10 cellular contexts compared by ENCODE assay signal in genomic region chr3:114336122-114336697, GRCh38. TPM values are rescaled to one million over a fixed set of nuclear protein-coding genes. Genes with fewer than 3 reads are reported as not detected.
A peak's percentile ranks its signal among the peaks of the same experiment; 100 is the strongest.
DNase-seq lines count a peak whose midpoint lies in the region; ATAC-seq and TF ChIP-seq lines count a peak whose summit lies in the region.
"Had no signal": no experiment of that assay in that cellular context is flagged by ENCODE, and none has a peak within 500 bp of the region (broad histone marks: within the 10 kb centered on the region; RNA-seq: fewer than 3 reads in every experiment).

No MANE protein-coding gene starts in this region.

- H3K27ac Mint-ChIP-seq in Caco-2 (ENCODE audit: unreplicated experiment) = no peak overlapping the region
- no peak overlapping the region for H3K27ac Mint-ChIP-seq in MCF 10A (ENCODE audit: low read depth, unreplicated experiment)
- peak overlapping the region in 1 of 2 donors; percentile 57 for H3K27ac Mint-ChIP-seq in natural killer cell
- H3K27ac Mint-ChIP-seq: T-helper 1 cell treated with Interleukin-12 subunit alpha and Interleukin-12 subunit beta and Interleukin-4 antibody, amounts not matched to agents 30 μg/mL and 1 μg/mL, for 36 hours had no signal

- H3K36me3 ChIP-seq in Caco-2 (ENCODE audit: control insufficient read depth, insufficient read depth, low read length) = no peaks in the 10 kb centered on the region

- ATAC-seq in natural killer cell = no peak
- ATAC-seq in HG02642 (IDR thresholded peaks at IDR 0.05; ENCODE audit: poor library complexity, unreplicated experiment) = no peak
- ATAC-seq: naive thymus-derived CD4-positive, alpha-beta T cell had no signal

- H3K9me3 Mint-ChIP-seq in Caco-2 (ENCODE audit: unreplicated experiment) = no peaks in the 10 kb centered on the region
- H3K9me3 Mint-ChIP-seq in MCF 10A (ENCODE audit: unreplicated experiment) = no peaks in the 10 kb centered on the region
- no peaks in the 10 kb centered on the region for H3K9me3 Mint-ChIP-seq in natural killer cell
- H3K9me3 Mint-ChIP-seq: T-helper 1 cell treated with Interleukin-12 subunit alpha and Interleukin-12 subunit beta and Interleukin-4 antibody, amounts not matched to agents 30 μg/mL and 1 μg/mL, for 36 hours had no signal

- CTCF ChIA-PET in Caco-2 (lab: Charles Lee) (no interaction called here), MCF 10A (lab: Yijun Ruan, JAX) (interaction anchor here (0.6 to 2.2 kb wide), 12 partner anchors 16 to 252 kb away, joined by 3 to 12 read pairs (median 3); partner anchors contain the start of gene TIGIT)

- H3K36me3 Mint-ChIP-seq in Caco-2 (ENCODE audit: insufficient read depth, unreplicated experiment) (peaks cover 34% of the 10 kb centered on the region), MCF 10A (ENCODE audit: insufficient read depth, unreplicated experiment) (peaks cover 22% of the 10 kb centered on the region), natural killer cell (no peaks in the 10 kb centered on the region)

- H3K9me3 ChIP-seq in Caco-2 = no peaks in the 10 kb centered on the region

- no peaks in the 10 kb centered on the region for H3K4me1 ChIP-seq in Caco-2

- TF ChIP-seq CTCF in Caco-2 (IDR thresholded peaks at IDR 0.05; ENCODE audit: insufficient read depth in 1 of 2, low read depth in 1 of 2, low read length in 1 of 2, severe bottlenecking in 1 of 2, unreplicated experiment in 1 of 2) = peak; percentile 28 to 40
- TF ChIP-seq CTCF in HFF-Myc (IDR thresholded peaks at IDR 0.05; ENCODE audit: low read depth, low read length, missing control alignments) = peak; percentile 20
- peak; percentile 30 for TF ChIP-seq CTCF in MCF 10A (IDR thresholded peaks at IDR 0.05; ENCODE audit: unreplicated experiment)
- peak; percentile 54 for TF ChIP-seq CTCF in natural killer cell (IDR thresholded peaks at IDR 0.05)

- H3K4me1 Mint-ChIP-seq in Caco-2 (ENCODE audit: low read depth, unreplicated experiment) = no peaks in the 10 kb centered on the region
- H3K4me1 Mint-ChIP-seq in MCF 10A (ENCODE audit: insufficient read depth, unreplicated experiment) = no peaks in the 10 kb centered on the region
- H3K4me1 Mint-ChIP-seq in natural killer cell = peaks cover 35 to 54% of the 10 kb centered on the region in 2 donors

- H3K4me3 ChIP-seq in Caco-2 (ENCODE audit: low read depth, low read length) (no peak overlapping the region), HFF-Myc (replicated peaks; ENCODE audit: low read depth, low read length) (no peak overlapping the region)

- H3K4me3 Mint-ChIP-seq in Caco-2 (ENCODE audit: unreplicated experiment) (no peak overlapping the region), MCF 10A (ENCODE audit: unreplicated experiment) (no peak overlapping the region), natural killer cell (no peak overlapping the region)
- H3K4me3 Mint-ChIP-seq: naive thymus-derived CD4-positive, alpha-beta T cell; T-helper 1 cell treated with Interleukin-12 subunit alpha and Interleukin-12 subunit beta and Interleukin-4 antibody, amounts not matched to agents 30 μg/mL and 1 μg/mL, for 36 hours had no signal

- POLR2A ChIA-PET in Caco-2 (lab: Charles Lee) = no interaction called here
- POLR2A ChIA-PET in MCF 10A (lab: Yijun Ruan, JAX) = no interaction called here

- H3K27me3 ChIP-seq in Caco-2 (replicated peaks; ENCODE audit: control insufficient read depth, insufficient read depth, low read length) = no peaks in the 10 kb centered on the region

- BruUV-seq in Caco-2 (replicated peaks; lab: Mats Ljungman, UMichigan) = no TSS peak
- no TSS peak for BruUV-seq in MCF 10A (replicated peaks; lab: Mats Ljungman, UMichigan)

- no peaks in the 10 kb centered on the region for H3K27me3 Mint-ChIP-seq in Caco-2 (ENCODE audit: insufficient read depth, unreplicated experiment)
- no peaks in the 10 kb centered on the region for H3K27me3 Mint-ChIP-seq in MCF 10A (ENCODE audit: insufficient read depth, unreplicated experiment)
- no peaks in the 10 kb centered on the region for H3K27me3 Mint-ChIP-seq in natural killer cell (ENCODE audit: low read depth in 2 of 2)
- H3K27me3 Mint-ChIP-seq: naive thymus-derived CD4-positive, alpha-beta T cell had no signal

- intact Hi-C loops in Caco-2 (cut with micrococcal nuclease; ENCODE audit: unreplicated experiment) = no loop called here
- intact Hi-C loops in MCF 10A (cut with micrococcal nuclease) = loop anchor here (1.0 to 10.0 kb wide), 2 partner anchors 184 to 491 kb away; no protein-coding TSS in a partner anchor
- intact Hi-C loops in natural killer cell (cut with micrococcal nuclease) = loop anchor here (5.0 kb wide), 2 partner anchors 114 to 184 kb away; no protein-coding TSS in a partner anchor

- no peak for DNase-seq in Caco-2
- no peak for DNase-seq in HFF-Myc (ENCODE audit: extremely low read depth, low read depth)
- no peak for DNase-seq in MCF 10A (ENCODE audit: unreplicated experiment)
- no peak for DNase-seq in natural killer cell
- no peak for DNase-seq in NCI-H2029 (lab: John Stamatoyannopoulos, UW)
- no peak for DNase-seq in activated CD4-positive, alpha-beta T cell treated with anti-CD3 and anti-CD28 coated beads, Interleukin-2, amount 50 U/mL, for 1 hour
- no peak for DNase-seq in germinal center (ENCODE audit: low spot score)

RNA-seq across cellular contexts. Expression of gene TIGIT, which starts 42.4 kb away (rescaled TPM):
- total RNA-seq in Caco-2 (2022) = not detected in 2 replicates
- not detected in 2 replicates for total RNA-seq in MCF 10A (2022)
- total RNA-seq in natural killer cell = 10 to 100 TPM; 24.9 to 52.3 (median 43.9) TPM

Comparison
In these comparisons a context has a peak if more than half of its experiments do, and no peak if none do; other contexts are left out.
1. RNA of gene TIGIT, which starts 42.4 kb away (total RNA-seq): 24.9 to 52.3 TPM in natural killer cell; not detected in Caco-2 and not detected in MCF 10A; every median in the first group is over 10 times any median in the second.
2. Peak in every context shown above with its lines, with median percentiles within 50 percentile points of each other: CTCF ChIP-seq.